Comparison of ENCODE assay signal across 21 cellular contexts in the genomic region with DNA sequence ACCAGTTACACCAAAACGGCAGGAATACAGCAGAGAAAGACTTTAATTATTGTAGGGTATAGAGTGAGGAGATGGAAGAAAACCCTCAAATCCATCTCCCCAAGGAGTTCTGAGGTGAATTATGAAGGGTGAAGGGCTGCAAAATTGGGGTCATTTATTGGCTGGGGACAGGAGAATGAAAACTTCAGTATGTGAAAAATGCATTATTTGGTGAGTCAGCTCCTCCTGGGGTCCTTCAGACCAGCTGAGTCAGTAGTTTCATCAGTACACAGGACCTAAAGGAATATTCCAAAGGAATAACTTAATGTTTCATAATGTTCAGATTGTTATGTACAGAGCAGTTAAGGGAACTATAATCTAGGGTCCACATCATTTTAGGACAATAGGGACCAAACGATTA.
A peak's percentile ranks its signal among the peaks of the same experiment; 100 is the strongest.
DNase-seq lines count a peak whose midpoint lies in the region; ATAC-seq lines count a peak whose summit lies in the region.
"Had no signal": no experiment of that assay in that cellular context is flagged by ENCODE, and none has a peak within 500 bp of the region (broad histone marks: within the 10 kb centered on the region; RNA-seq: fewer than 3 reads in every experiment).

No MANE protein-coding gene starts in this region.

- ATAC-seq in HG02571 (IDR thresholded peaks at IDR 0.05; ENCODE audit: unreplicated experiment), result no peak
- no peak for ATAC-seq in HG02870 (IDR thresholded peaks at IDR 0.05; ENCODE audit: unreplicated experiment)
- ATAC-seq: CD8-positive, alpha-beta T cell had no signal

- DNase-seq in ELR (ENCODE audit: low read depth), result peak; percentile 48
- DNase-seq in HT1080 (ENCODE audit: low read depth), result peak; percentile 35
- peak; percentile 40 for DNase-seq in astrocyte of the hippocampus (ENCODE audit: low read depth, low spot score)
- peak; percentile 55 for DNase-seq in skeletal muscle cell (ENCODE audit: low read depth)
- no peak for DNase-seq in occipital lobe (lab: John Stamatoyannopoulos, UW)
- DNase-seq: Caco-2; CD8-positive, alpha-beta T cell; GF-D8; GOT3; HFFc6; KBM-7; MG63; NCI-H2029; NCI-H526 treated with DMSO at 0.1 percent for 48 hours; Right ventricle myocardium superior; RPMI8226; T-helper 1 cell had no signal

- H3K4me3 ChIP-seq in skeletal muscle cell (ENCODE audit: low read depth, low read length), result no peak overlapping the region
- H3K4me3 ChIP-seq: HAP-1, MG63, SJSA1 had no signal
